In the genomic region with DNA sequence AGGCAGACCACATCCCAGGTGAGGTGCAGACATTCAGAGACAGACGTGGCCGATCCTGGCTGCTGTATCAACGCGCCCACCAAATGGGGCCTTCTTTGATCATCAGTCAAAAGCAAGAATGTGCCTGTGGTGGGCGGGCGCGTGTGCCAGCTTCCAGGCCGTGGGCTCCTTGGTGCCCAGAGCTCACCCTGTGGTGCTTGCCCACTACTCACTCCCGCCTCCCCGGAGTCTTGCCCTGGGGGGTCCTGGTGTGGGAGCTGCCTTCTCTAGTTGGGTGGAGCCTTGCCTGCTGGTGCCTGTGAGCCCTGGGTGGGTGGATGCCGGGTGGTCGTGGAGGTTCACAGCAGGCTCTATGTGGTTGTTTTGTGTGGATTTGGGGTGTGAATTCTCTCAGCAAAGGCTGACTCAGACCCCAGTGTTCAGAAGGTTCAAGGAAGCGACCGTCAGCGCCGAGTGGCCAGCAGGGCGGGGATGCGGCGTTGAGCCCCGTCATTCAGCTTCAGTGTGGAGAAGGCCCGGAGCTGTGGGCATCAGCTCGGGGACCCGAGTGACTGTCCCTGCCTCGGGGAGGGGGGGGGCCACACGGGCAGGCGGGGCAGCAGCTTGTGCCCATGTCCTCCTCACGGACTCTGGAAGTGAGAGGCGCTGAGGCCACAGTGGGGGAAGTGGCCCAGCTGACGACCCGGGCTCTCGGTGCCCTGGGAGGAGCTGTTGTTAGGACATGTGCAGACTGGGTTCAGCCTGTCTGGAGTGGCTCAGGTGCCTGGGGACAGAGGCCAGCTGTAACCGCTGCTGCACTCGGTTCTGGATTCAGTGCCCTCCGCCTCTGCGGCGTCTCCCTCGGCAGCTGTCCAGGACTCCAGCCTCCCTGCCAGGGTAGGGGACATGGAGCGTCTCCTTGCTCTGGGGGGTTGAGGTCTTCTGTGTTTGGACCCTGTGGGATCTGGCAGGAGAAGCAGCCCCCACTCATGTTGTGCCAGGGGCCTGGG, we compare ENCODE assay signal across 10 cellular contexts.
DNase-seq lines count a peak whose midpoint lies in the region; ATAC-seq and TF ChIP-seq lines count a peak whose summit lies in the region.
"Had no signal": no experiment of that assay in that cellular context is flagged by ENCODE, and none has a peak within 500 bp of the region (broad histone marks: within the 10 kb centered on the region; RNA-seq: fewer than 3 reads in every experiment).

No MANE protein-coding gene starts in this region.

- peaks cover 48 to 85% (median 52%) of the 10 kb centered on the region in 3 donors for H3K4me1 Mint-ChIP-seq in CD8-positive, alpha-beta memory T cell
- peaks cover 38% of the 10 kb centered on the region for H3K4me1 Mint-ChIP-seq in T-helper 17 cell

- H3K27me3 Mint-ChIP-seq in CD8-positive, alpha-beta memory T cell: no peaks in the 10 kb centered on the region
- H3K27me3 Mint-ChIP-seq in T-helper 17 cell: no peaks in the 10 kb centered on the region

- H3K9me3 Mint-ChIP-seq in CD8-positive, alpha-beta memory T cell: no peaks in the 10 kb centered on the region

- peak overlapping the region; percentile 26 to 77 (median 41) for H3K4me3 Mint-ChIP-seq in CD8-positive, alpha-beta memory T cell
- peak overlapping the region; percentile 81 for H3K4me3 Mint-ChIP-seq in T-helper 17 cell

- CTCF ChIA-PET in CD8-positive, alpha-beta memory T cell (lab: Charles Lee): interaction anchor here (0.8 to 3.3 kb wide), 8 partner anchors 8 to 104 kb away, joined by 3 to 16 read pairs (median 4); a partner anchor contains a TSS

- no peak overlapping the region for H2AFZ ChIP-seq in fibroblast of lung (ENCODE audit: low read length)

- peak overlapping the region; percentile 97 for H3K27ac ChIP-seq in CD8-positive, alpha-beta memory T cell (ENCODE audit: low read depth, low read length)
- H3K27ac ChIP-seq in fibroblast of lung (ENCODE audit: insufficient read depth, low read length) (peak overlapping the region; percentile 83), prostate gland (peak overlapping the region; percentile 30 to 42)

- DNase-seq in CD8-positive, alpha-beta memory T cell: no peak
- DNase-seq in T-helper 17 cell: no peak
- DNase-seq in fibroblast of lung (ENCODE audit: low read depth in 2 of 2): peak in 1 of 2 donors; percentile 54
- peak; percentile 49 for DNase-seq in prostate gland (ENCODE audit: low spot score)
- DNase-seq in mesenteric fat pad (ENCODE audit: low spot score): no peak
- DNase-seq: activated CD4-positive, alpha-beta T cell treated with anti-CD3 and anti-CD28 coated beads, Interleukin-2, amount 50 U/mL, for 1 hour; NCI-H69 had no signal

- POLR2A ChIA-PET in CD8-positive, alpha-beta memory T cell (lab: Charles Lee): interaction anchor here (1.1 kb wide), 1 partner anchor 11 kb away, joined by 3 read pairs; no protein-coding TSS in a partner anchor

- peaks cover 0 to 29% (median 1%) of the 10 kb centered on the region in 3 donors for H3K36me3 Mint-ChIP-seq in CD8-positive, alpha-beta memory T cell
- H3K36me3 Mint-ChIP-seq in T-helper 17 cell (ENCODE audit: low read depth): no peaks in the 10 kb centered on the region

- no peak overlapping the region for H3K4me3 ChIP-seq in CD8-positive, alpha-beta memory T cell (ENCODE audit: low read length)
- H3K4me3 ChIP-seq in fibroblast of lung (replicated peaks in 1 of 4; ENCODE audit: control extremely low read depth in 1 of 4, insufficient read depth in 1 of 4, low read depth in 3 of 4, low read length in 4 of 4) (no peak overlapping the region), prostate gland (no peak overlapping the region)

- H3K27me3 ChIP-seq in CD8-positive, alpha-beta memory T cell (ENCODE audit: insufficient read depth, low read length, poor library complexity, severe bottlenecking): no peaks in the 10 kb centered on the region
- H3K27me3 ChIP-seq in fibroblast of lung (ENCODE audit: control insufficient read depth, insufficient read depth, low read length) (no peaks in the 10 kb centered on the region), prostate gland (replicated peaks; ENCODE audit: insufficient read depth) (no peaks in the 10 kb centered on the region)

- peak overlapping the region; percentile 17 for H3K4me2 ChIP-seq in fibroblast of lung (ENCODE audit: extremely low read depth, insufficient read depth, low read length)

- intact Hi-C loops in prostate gland (cut with DNase I): no loop called here

- no peak for TF ChIP-seq CTCF in fibroblast of lung (conservative IDR thresholded peaks at IDR 0.05 in 1 of 2, IDR thresholded peaks at IDR 0.05 in 1 of 2; ENCODE audit: low read depth in 1 of 2, low read length in 2 of 2)
- TF ChIP-seq CTCF in prostate gland (IDR thresholded peaks at IDR 0.05): no peak

- peaks cover 4% of the 10 kb centered on the region for H3K36me3 ChIP-seq in CD8-positive, alpha-beta memory T cell (ENCODE audit: insufficient read depth, low read length)
- peaks cover 4% of the 10 kb centered on the region for H3K36me3 ChIP-seq in fibroblast of lung (ENCODE audit: control insufficient read depth, insufficient read depth, low read length)
- H3K36me3 ChIP-seq in prostate gland: no peaks in the 10 kb centered on the region

- peak overlapping the region; percentile 88 to 100 (median 99) for H3K27ac Mint-ChIP-seq in CD8-positive, alpha-beta memory T cell
- peak overlapping the region; percentile 96 for H3K27ac Mint-ChIP-seq in T-helper 17 cell

- TF ChIP-seq POLR2A in prostate gland (IDR thresholded peaks at IDR 0.05): no peak

- no peak for ATAC-seq in T-helper 17 cell
- ATAC-seq in HG03045 (IDR thresholded peaks at IDR 0.05; ENCODE audit: unreplicated experiment): no peak
- no peak for ATAC-seq in HG02610 (IDR thresholded peaks at IDR 0.05; ENCODE audit: unreplicated experiment)
- no peak for ATAC-seq in GM19324 (IDR thresholded peaks at IDR 0.05; ENCODE audit: low FRiP score, unreplicated experiment)

- peaks cover 85% of the 10 kb centered on the region for H3K4me1 ChIP-seq in CD8-positive, alpha-beta memory T cell (ENCODE audit: insufficient read depth, low read length)
- H3K4me1 ChIP-seq in fibroblast of lung (ENCODE audit: control insufficient read depth, extremely low read depth, insufficient read depth, low read length) (peaks cover 23% of the 10 kb centered on the region), prostate gland (replicated peaks) (peaks cover 14% of the 10 kb centered on the region)

- 36% methylated on average over 37 of the region's 38 CpGs for WGBS in prostate gland

- H3K9ac ChIP-seq in fibroblast of lung (ENCODE audit: insufficient read depth, low read length): no peak overlapping the region

- H3K79me2 ChIP-seq in fibroblast of lung (ENCODE audit: control insufficient read depth, insufficient read depth, low read length): peaks cover 93% of the 10 kb centered on the region

- no peaks in the 10 kb centered on the region for H3K9me3 ChIP-seq in CD8-positive, alpha-beta memory T cell (ENCODE audit: low read length)
- H3K9me3 ChIP-seq in T-helper 17 cell (ENCODE audit: control insufficient read depth, low read length, poor library complexity, severe bottlenecking) (no peaks in the 10 kb centered on the region), fibroblast of lung (ENCODE audit: control insufficient read depth, insufficient read depth, low read depth, low read length) (no peaks in the 10 kb centered on the region), prostate gland (no peaks in the 10 kb centered on the region)

- H4K20me1 ChIP-seq in fibroblast of lung (ENCODE audit: control insufficient read depth, extremely low read depth, insufficient read depth, low read length): no peaks in the 10 kb centered on the region

Comparison
In these comparisons a context has a peak if more than half of its experiments do, and no peak if none do; other contexts are left out.
1. H3K27ac ChIP-seq: peak in every context shown above with its lines; median percentile 97 in CD8-positive, alpha-beta memory T cell; 83 in fibroblast of lung; 36 in prostate gland.